In the genomic region with DNA sequence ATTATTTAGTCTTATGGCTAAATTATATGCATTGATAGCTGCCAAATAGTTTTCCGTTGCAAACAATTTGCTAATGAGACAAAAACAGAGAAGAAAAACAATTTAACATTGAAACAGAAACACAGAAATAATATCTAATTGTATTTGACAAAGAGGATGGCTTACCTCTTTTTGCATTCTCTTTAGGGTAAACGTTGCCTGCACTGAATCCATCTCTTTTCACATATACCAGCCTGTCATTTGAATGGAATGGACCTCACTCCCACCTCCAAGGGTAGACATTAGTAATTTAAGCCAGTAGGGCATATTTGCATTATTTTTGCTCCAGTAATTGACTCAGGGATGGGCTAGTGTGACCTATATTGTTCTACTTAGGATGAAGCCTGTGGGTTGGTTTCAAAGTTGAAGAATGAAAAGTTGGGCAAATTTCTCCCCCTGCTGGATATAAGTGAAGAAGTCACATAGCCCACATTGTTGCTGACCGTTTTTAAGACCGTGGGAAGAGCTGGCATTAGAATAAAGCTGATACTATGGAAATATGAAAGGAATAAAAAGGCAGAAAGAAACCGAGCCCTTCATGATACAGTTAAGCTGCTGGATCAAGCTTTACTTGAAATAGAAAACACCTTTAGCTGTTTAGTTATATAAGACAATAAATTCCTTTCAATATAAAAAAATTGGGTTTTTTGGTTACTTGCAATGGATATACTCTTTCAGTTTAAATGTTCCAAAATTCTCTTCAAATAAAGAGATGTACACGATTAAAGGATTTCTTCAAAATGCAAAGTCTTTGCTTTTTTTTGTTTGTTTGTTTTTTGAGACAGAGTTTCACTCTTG, we compare ENCODE assay signal across 8 cellular contexts. TPM values are rescaled to one million over a fixed set of nuclear protein-coding genes. Genes with fewer than 3 reads are reported as not detected.
DNase-seq lines count a peak whose midpoint lies in the region; ATAC-seq, FAIRE-seq and TF ChIP-seq lines count a peak whose summit lies in the region.

No MANE protein-coding gene starts in this region.

- H3K36me3 ChIP-seq in astrocyte (ENCODE audit: insufficient read depth, low read length): no peaks in the 10 kb centered on the region

- H3K4me1 ChIP-seq in astrocyte (ENCODE audit: insufficient read depth, low read length): no peaks in the 10 kb centered on the region

- no peaks in the 10 kb centered on the region for H4K20me1 ChIP-seq in astrocyte (ENCODE audit: insufficient read depth, low read length)

- DNase-seq in NOMO-1 treated with DMSO at 0.1 percent for 48 hours (lab: John Stamatoyannopoulos, UW; ENCODE audit: unreplicated experiment) (peak; percentile 56), NOMO-1 treated with dmso at 0.1 percent for 144 hours (lab: John Stamatoyannopoulos, UW; ENCODE audit: unreplicated experiment) (no peak), NCI-H2227 (lab: John Stamatoyannopoulos, UW; ENCODE audit: unreplicated experiment) (peak; percentile 32), astrocyte (ENCODE audit: low read depth) (peak; percentile 29), iPS DF 4.7 (ENCODE audit: extremely low read depth, low spot score) (peak; percentile 28)
- no peak for DNase-seq in stimulated activated naive CD8-positive, alpha-beta T cell treated with anti-CD3 and anti-CD28 coated beads, Interleukin-15, Interleukin-2, amounts not matched to agents 100 U/mL and 50 U/mL, for 24 hours

- H3K27me3 ChIP-seq in astrocyte (ENCODE audit: insufficient read depth, low read length): no peaks in the 10 kb centered on the region

- FAIRE-seq in astrocyte (lab: Jason Lieb, UNC): peak; percentile 84

- H3K9me3 ChIP-seq in astrocyte (ENCODE audit: insufficient read depth, low read depth, low read length): no peaks in the 10 kb centered on the region

- H3K9ac ChIP-seq in astrocyte (ENCODE audit: low read length): no peak overlapping the region

- no peaks in the 10 kb centered on the region for H3K4me1 Mint-ChIP-seq in astrocyte (ENCODE audit: low read depth, unreplicated experiment)

- H2AFZ ChIP-seq in astrocyte (ENCODE audit: low read depth, low read length): no peak overlapping the region

- TF ChIP-seq CTCF in astrocyte (IDR thresholded peaks at IDR 0.05; ENCODE audit: insufficient read depth, low read depth, low read length): peak; percentile 70

- H3K27ac ChIP-seq in astrocyte (ENCODE audit: low read depth, low read length): no peak overlapping the region

- ATAC-seq in GM21825 (IDR thresholded peaks at IDR 0.05; ENCODE audit: unreplicated experiment) (peak; percentile 54), HG03520 (IDR thresholded peaks at IDR 0.05; ENCODE audit: unreplicated experiment) (no peak)
- peak; percentile 63 for ATAC-seq in stimulated activated naive CD8-positive, alpha-beta T cell treated with anti-CD3 and anti-CD28 coated beads, Interleukin-15, Interleukin-2, amounts not matched to agents 100 U/mL and 50 U/mL, for 24 hours

- H3K79me2 ChIP-seq in astrocyte (ENCODE audit: insufficient read depth, low read length): no peaks in the 10 kb centered on the region

- H3K27me3 Mint-ChIP-seq in astrocyte (ENCODE audit: low read depth, unreplicated experiment): no peaks in the 10 kb centered on the region

- H3K27ac Mint-ChIP-seq in astrocyte (ENCODE audit: unreplicated experiment): no peak overlapping the region

- H3K4me2 ChIP-seq in astrocyte (ENCODE audit: low read length): no peak overlapping the region

- no peak overlapping the region for H3K4me3 Mint-ChIP-seq in astrocyte (ENCODE audit: unreplicated experiment)

- H3K9me3 Mint-ChIP-seq in astrocyte (ENCODE audit: unreplicated experiment): no peaks in the 10 kb centered on the region

- no peak overlapping the region for H3K4me3 ChIP-seq in astrocyte (ENCODE audit: insufficient read depth, low read depth, low read length)

- H3K36me3 Mint-ChIP-seq in astrocyte (ENCODE audit: low read depth, unreplicated experiment): no peaks in the 10 kb centered on the region

RNA-seq across cellular contexts. Expression of a gene that starts 26.9 kb away (rescaled TPM):
- total RNA-seq in astrocyte: 1.6 and 2.6 TPM in 2 replicates

RNA-seq across cellular contexts. Expression of a gene that starts 27.0 kb away (rescaled TPM):
- total RNA-seq in astrocyte: 56.3 and 63.1 TPM in 2 replicates

Comparison
In these comparisons a context has a peak if more than half of its experiments do, and no peak if none do; other contexts are left out.
1. DNase-seq: peak in NOMO-1 treated with DMSO at 0.1 percent for 48 hours (single experiment), NCI-H2227 (single experiment), astrocyte (single experiment) and iPS DF 4.7 (single experiment); none in NOMO-1 treated with dmso at 0.1 percent for 144 hours (single experiment) and stimulated activated naive CD8-positive, alpha-beta T cell treated with anti-CD3 and anti-CD28 coated beads, Interleukin-15, Interleukin-2, amounts not matched to agents 100 U/mL and 50 U/mL, for 24 hours (single experiment).